35 cellular contexts compared by ENCODE assay signal in genomic region chr21:30444204-30444603, GRCh38. TPM values are rescaled to one million over a fixed set of nuclear protein-coding genes. Genes with fewer than 3 reads are reported as not detected.
DNase-seq lines count a peak whose midpoint lies in the region; ATAC-seq and TF ChIP-seq lines count a peak whose summit lies in the region.
"Had no signal": no experiment of that assay in that cellular context is flagged by ENCODE, and none has a peak within 500 bp of the region (broad histone marks: within the 10 kb centered on the region; RNA-seq: fewer than 3 reads in every experiment).

No MANE protein-coding gene starts in this region.

- no peak overlapping the region for H3K4me3 ChIP-seq in PC-3 (ENCODE audit: low read length)
- H3K4me3 ChIP-seq in right cardiac atrium (ENCODE audit: low read length): no peak overlapping the region
- H3K4me3 ChIP-seq: BLaER1, cardiac muscle cell, esophagus muscularis mucosa, K562, ovary, SJSA1, skin epidermis, suprapubic skin, upper lobe of left lung had no signal

- TF ChIP-seq CTCF in 22Rv1 (IDR thresholded peaks at IDR 0.05) (peak; percentile 6; the same call in 1 of the 2 replicates), PC-3 (conservative IDR thresholded peaks at IDR 0.05; ENCODE audit: low read depth, low read length) (peak; percentile 42; the same call in 1 of the 2 replicates)

- H3K4me1 ChIP-seq in PC-3 (ENCODE audit: insufficient read depth, low read length): no peaks in the 10 kb centered on the region
- no peaks in the 10 kb centered on the region for H3K4me1 ChIP-seq in right cardiac atrium (ENCODE audit: control insufficient read depth, insufficient read depth, low read length)
- H3K4me1 ChIP-seq: esophagus muscularis mucosa, SJSA1, suprapubic skin, upper lobe of left lung had no signal

- H3K9me2 ChIP-seq in PC-3 (replicated peaks; ENCODE audit: low read length): no peaks in the 10 kb centered on the region

- BruUV-seq in PC-3 (replicated peaks; lab: Mats Ljungman, UMichigan): no TSS peak

- no peaks in the 10 kb centered on the region for H3F3A ChIP-seq in PC-3 (ENCODE audit: low read length, unreplicated experiment)

- DNase-seq in COLO829 (ENCODE audit: low spot score): peak; percentile 3
- peak; percentile 19 for DNase-seq in PC-3
- no peak for DNase-seq in right cardiac atrium
- no peak for DNase-seq in DMS114 treated with DMSO at 0.1 percent for 48 hours (lab: John Stamatoyannopoulos, UW; ENCODE audit: unreplicated experiment)
- DNase-seq in GM19238 (ENCODE audit: insufficient read length, low spot score): no peak
- DNase-seq: activated CD4-positive, alpha-beta T cell treated with anti-CD3 and anti-CD28 coated beads, Interleukin-2, amount 50 U/mL, for 1 hour; activated CD4-positive, CD25-positive, alpha-beta regulatory T cell; activated effector memory CD4-positive, alpha-beta T cell treated with anti-CD3 and anti-CD28 coated beads, Interleukin-2, amount 50 U/mL, for 16 hours; activated T-cell treated with anti-CD3 and anti-CD28 coated beads, Interleukin-2, amount 50 U/mL, for 24 hours; COR-L47; DMS79; effector memory CD8-positive, alpha-beta T cell; foreskin fibroblast; head of caudate nucleus; mammary epithelial cell; NCI-H1105; NCI-H2081; NCI-H345; NCI-H748 treated with DMSO at 0.1 percent for 48 hours; ovary; stimulated activated naive CD4-positive, alpha-beta T cell; upper lobe of left lung had no signal

- H3K27ac ChIP-seq in 22Rv1 (no peak overlapping the region), PC-3 (ENCODE audit: low read length) (no peak overlapping the region), right cardiac atrium (ENCODE audit: low read length) (no peak overlapping the region)
- H3K27ac ChIP-seq: BLaER1, cardiac muscle cell, esophagus muscularis mucosa, ovary, SJSA1, skin epidermis, suprapubic skin, upper lobe of left lung had no signal

- no peaks in the 10 kb centered on the region for H4K20me1 ChIP-seq in PC-3 (ENCODE audit: low read length)
- H4K20me1 ChIP-seq: BLaER1 had no signal

- no peaks in the 10 kb centered on the region for H3K9me3 ChIP-seq in PC-3 (ENCODE audit: low read length)
- no peaks in the 10 kb centered on the region for H3K9me3 ChIP-seq in right cardiac atrium (ENCODE audit: control insufficient read depth, low read length)
- H3K9me3 ChIP-seq: BLaER1, esophagus muscularis mucosa, ovary, SJSA1, suprapubic skin, upper lobe of left lung had no signal

- H3K79me2 ChIP-seq in PC-3 (ENCODE audit: low read length): no peaks in the 10 kb centered on the region

- intact Hi-C loops in PC-3 (cut with micrococcal nuclease): loop anchor here (1.0 kb wide), 1 partner anchor 289 kb away; no protein-coding TSS in a partner anchor
- intact Hi-C loops in right cardiac atrium (cut with DNase I): loop anchor here in 3 of 4 donors (2.0 to 10.0 kb wide), 3 partner anchors 288 to 641 kb away; no protein-coding TSS in a partner anchor

- no peak overlapping the region for H3K4me2 ChIP-seq in PC-3 (ENCODE audit: low read length)
- H3K4me2 ChIP-seq: BLaER1 had no signal

- no peak overlapping the region for H2AFZ ChIP-seq in PC-3 (ENCODE audit: low read length)

- no peak overlapping the region for H3K9ac ChIP-seq in PC-3 (ENCODE audit: low read length)
- H3K9ac ChIP-seq: BLaER1 had no signal

- H3K36me3 ChIP-seq in PC-3 (ENCODE audit: low read depth, low read length): no peaks in the 10 kb centered on the region
- H3K36me3 ChIP-seq: BLaER1, cardiac muscle cell, esophagus muscularis mucosa, ovary, SJSA1, suprapubic skin, upper lobe of left lung had no signal

- POLR2A ChIA-PET in PC-3 (lab: Charles Lee; ENCODE audit: unreplicated experiment): no interaction called here

- H3K27me3 ChIP-seq in PC-3 (ENCODE audit: low read length) (peaks cover 21% of the 10 kb centered on the region; the same call in 1 of the 2 replicates), right cardiac atrium (ENCODE audit: control insufficient read depth, insufficient read depth) (no peaks in the 10 kb centered on the region)
- H3K27me3 ChIP-seq: BLaER1, cardiac muscle cell, esophagus muscularis mucosa, ovary, SJSA1, suprapubic skin, upper lobe of left lung had no signal

- ATAC-seq in PC-3 (peak; percentile 58), right cardiac atrium (peak; percentile 44 to 65), HG02840 (IDR thresholded peaks at IDR 0.05; ENCODE audit: low FRiP score, unreplicated experiment) (no peak)
- ATAC-seq: effector memory CD8-positive, alpha-beta T cell; K562 had no signal

- WGBS in right cardiac atrium: 48% methylated on average over 1 of the region's 1 CpG

- CTCF ChIA-PET in PC-3 (lab: Charles Lee): interaction anchor here (0.6 kb wide), 1 partner anchor 162 kb away, joined by 3 read pairs; no protein-coding TSS in a partner anchor

RNA-seq across cellular contexts. Expression of gene KRTAP15-1, which starts 4.1 kb away (rescaled TPM):
- total RNA-seq in PC-3 (2014; rRNA removed): not detected in 2 replicates
- total RNA-seq in right cardiac atrium: not detected
- polyA plus RNA-seq in right cardiac atrium: not detected
- total RNA-seq: cardiac muscle cell; esophagus muscularis mucosa; HT1080; K562; M059J; mammary epithelial cell; ovary; renal cortical epithelial cell; SJSA1; suprapubic skin; T-helper 1 cell treated with Interleukin-12 subunit alpha and Interleukin-12 subunit beta and Interleukin-4 antibody, amounts not matched to agents 30 ng/mL and 1 ng/mL, for 36 hours; upper lobe of left lung had no signal
- polyA plus RNA-seq: cardiac muscle cell, K562, mammary epithelial cell, ovary had no signal

RNA-seq across cellular contexts. Expression of gene KRTAP13-4, which starts 14.2 kb away (rescaled TPM):
- total RNA-seq in PC-3 (2014; rRNA removed) (not detected in 2 replicates), right cardiac atrium (not detected)
- polyA plus RNA-seq in right cardiac atrium: not detected
- total RNA-seq: cardiac muscle cell; esophagus muscularis mucosa; HT1080; K562; M059J; mammary epithelial cell; ovary; renal cortical epithelial cell; SJSA1; suprapubic skin; T-helper 1 cell treated with Interleukin-12 subunit alpha and Interleukin-12 subunit beta and Interleukin-4 antibody, amounts not matched to agents 30 ng/mL and 1 ng/mL, for 36 hours; upper lobe of left lung had no signal
- polyA plus RNA-seq: cardiac muscle cell, K562, mammary epithelial cell, ovary had no signal

RNA-seq across cellular contexts. Expression of gene KRTAP13-3, which starts 18.5 kb away (rescaled TPM):
- not detected in 2 replicates for total RNA-seq in PC-3 (2014; rRNA removed)
- not detected for total RNA-seq in right cardiac atrium
- polyA plus RNA-seq in right cardiac atrium: not detected
- total RNA-seq: cardiac muscle cell; esophagus muscularis mucosa; HT1080; K562; M059J; mammary epithelial cell; ovary; renal cortical epithelial cell; SJSA1; suprapubic skin; T-helper 1 cell treated with Interleukin-12 subunit alpha and Interleukin-12 subunit beta and Interleukin-4 antibody, amounts not matched to agents 30 ng/mL and 1 ng/mL, for 36 hours; upper lobe of left lung had no signal
- polyA plus RNA-seq: cardiac muscle cell, K562, mammary epithelial cell, ovary had no signal

RNA-seq across cellular contexts. Expression of gene KRTAP19-1, which starts 36.0 kb away (rescaled TPM):
- total RNA-seq in PC-3 (2014; rRNA removed) (not detected in 2 replicates), right cardiac atrium (not detected)
- polyA plus RNA-seq in right cardiac atrium: not detected
- total RNA-seq: cardiac muscle cell; esophagus muscularis mucosa; HT1080; K562; M059J; mammary epithelial cell; ovary; renal cortical epithelial cell; SJSA1; T-helper 1 cell treated with Interleukin-12 subunit alpha and Interleukin-12 subunit beta and Interleukin-4 antibody, amounts not matched to agents 30 ng/mL and 1 ng/mL, for 36 hours; upper lobe of left lung had no signal
- polyA plus RNA-seq: cardiac muscle cell, K562, mammary epithelial cell, ovary had no signal

RNA-seq across cellular contexts. Expression of gene KRTAP19-2, which starts 43.0 kb away (rescaled TPM):
- total RNA-seq in PC-3 (2014; rRNA removed) (not detected in 2 replicates), right cardiac atrium (not detected)
- polyA plus RNA-seq in right cardiac atrium: not detected
- total RNA-seq: cardiac muscle cell; esophagus muscularis mucosa; HT1080; K562; M059J; mammary epithelial cell; ovary; renal cortical epithelial cell; SJSA1; suprapubic skin; T-helper 1 cell treated with Interleukin-12 subunit alpha and Interleukin-12 subunit beta and Interleukin-4 antibody, amounts not matched to agents 30 ng/mL and 1 ng/mL, for 36 hours; upper lobe of left lung had no signal
- polyA plus RNA-seq: cardiac muscle cell, K562, mammary epithelial cell, ovary had no signal

Comparison
In these comparisons a context has a peak if more than half of its experiments do, and no peak if none do; other contexts are left out.
1. DNase-seq: peak in COLO829 (single experiment) and PC-3 (single experiment); none in right cardiac atrium (0 of 3), DMS114 treated with DMSO at 0.1 percent for 48 hours (single experiment) and GM19238 (single experiment).